12 cellular contexts compared by ENCODE assay signal in the genomic region with DNA sequence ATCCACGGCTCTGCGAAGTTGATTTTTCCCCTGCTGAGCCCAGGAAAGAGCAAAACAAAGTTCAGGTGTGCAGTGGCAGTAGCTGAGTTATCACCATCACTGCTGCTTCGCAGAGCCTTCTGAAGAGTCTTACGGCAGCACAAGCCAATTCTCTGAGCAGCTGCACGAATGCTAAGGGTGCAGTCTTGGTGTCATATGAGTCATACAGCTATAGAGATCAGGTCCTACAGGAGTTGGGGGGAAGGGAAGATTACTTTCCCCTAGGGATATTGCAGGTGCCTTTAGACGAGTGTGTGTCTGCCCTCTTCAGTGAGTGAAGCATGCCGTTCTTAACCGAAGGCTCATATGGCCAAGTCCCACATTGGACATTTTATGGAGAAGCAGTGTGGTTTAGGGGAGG.
DNase-seq lines count a peak whose midpoint lies in the region; ATAC-seq and TF ChIP-seq lines count a peak whose summit lies in the region.
"Had no signal": no experiment of that assay in that cellular context is flagged by ENCODE, and none has a peak within 500 bp of the region (broad histone marks: within the 10 kb centered on the region; RNA-seq: fewer than 3 reads in every experiment).

No MANE protein-coding gene starts in this region.

- no peak overlapping the region for H4K8ac ChIP-seq in neuronal stem cell (ENCODE audit: low read depth, low read length)

- no peaks in the 10 kb centered on the region for H3K9me3 Mint-ChIP-seq in immature natural killer cell

- H3K9me3 ChIP-seq in neuronal stem cell (replicated peaks in 1 of 2; ENCODE audit: control insufficient read depth in 2 of 2, insufficient read depth in 1 of 2, low read depth in 1 of 2, low read length in 2 of 2) (no peaks in the 10 kb centered on the region), GM23248 (ENCODE audit: low read depth) (no peaks in the 10 kb centered on the region)
- H3K9me3 ChIP-seq: SJSA1 had no signal

- H3K27ac Mint-ChIP-seq in immature natural killer cell, result no peak overlapping the region
- H3K27ac Mint-ChIP-seq: HFFc6 had no signal

- no peak overlapping the region for H2BK120ac ChIP-seq in neuronal stem cell (ENCODE audit: low read depth, low read length)

- H3K4me3 ChIP-seq in KMS-11 (IDR thresholded peaks at IDR 0.05; ENCODE audit: insufficient read depth, low read depth, low read length) (no peak overlapping the region), neuronal stem cell (ENCODE audit: low read length in 2 of 2) (no peak overlapping the region), GM23248 (no peak overlapping the region)
- H3K4me3 ChIP-seq: SJSA1 had no signal

- H3K27me3 ChIP-seq in KMS-11 (ENCODE audit: insufficient read depth, low read depth) (no peaks in the 10 kb centered on the region), neuronal stem cell (ENCODE audit: control insufficient read depth in 3 of 3, insufficient read depth in 3 of 3, low read depth in 1 of 3, low read length in 3 of 3) (no peaks in the 10 kb centered on the region), GM23248 (replicated peaks; ENCODE audit: insufficient read depth) (no peaks in the 10 kb centered on the region)
- H3K27me3 ChIP-seq: SJSA1 had no signal

- H2BK12ac ChIP-seq in neuronal stem cell (ENCODE audit: low read length), result no peak overlapping the region

- H3K36me3 Mint-ChIP-seq in immature natural killer cell, result peaks cover 4 to 20% (median 15%) of the 10 kb centered on the region in 3 donors

- H3K79me2 ChIP-seq in KMS-11 (ENCODE audit: insufficient read depth, low read depth), result 0 out of 2 replicates have a peak, but pooled peaks cover 6% of the 10 kb centered on the region
- no peaks in the 10 kb centered on the region for H3K79me2 ChIP-seq in GM23248 (ENCODE audit: insufficient read depth)

- H3K4me1 ChIP-seq in KMS-11 (ENCODE audit: low read depth, poor library complexity, severe bottlenecking), result peaks cover 84% of the 10 kb centered on the region
- H3K4me1 ChIP-seq in neuronal stem cell (ENCODE audit: control insufficient read depth in 2 of 2, insufficient read depth in 1 of 2, low read depth in 1 of 2, low read length in 2 of 2), result peaks cover 5 to 9% of the 10 kb centered on the region in 2 donors
- no peaks in the 10 kb centered on the region for H3K4me1 ChIP-seq in GM23248 (ENCODE audit: insufficient read depth)
- H3K4me1 ChIP-seq: SJSA1 had no signal

- in situ Hi-C loops in GM23248 (cut with MboI), result no loop called here

- H3K36me3 ChIP-seq in KMS-11 (ENCODE audit: insufficient read depth) (no peaks in the 10 kb centered on the region), neuronal stem cell (replicated peaks in 1 of 2; ENCODE audit: control insufficient read depth in 2 of 2, insufficient read depth in 2 of 2, low read length in 2 of 2) (no peaks in the 10 kb centered on the region), GM23248 (ENCODE audit: low read depth) (no peaks in the 10 kb centered on the region)
- H3K36me3 ChIP-seq: SJSA1 had no signal

- no peak overlapping the region for H2AFZ ChIP-seq in KMS-11 (ENCODE audit: low read depth)
- no peak overlapping the region for H2AFZ ChIP-seq in neuronal stem cell (ENCODE audit: low read length)
- H2AFZ ChIP-seq in GM23248, result no peak overlapping the region

- H3F3A ChIP-seq in GM23248 (ENCODE audit: insufficient read depth), result no peaks in the 10 kb centered on the region

- peak; percentile 75 to 76 for ATAC-seq in activated CD4-positive, CD25-positive, alpha-beta regulatory T cell treated with anti-CD3 and anti-CD28 coated beads, Interleukin-2, amount 50 U/mL, for 24 hours
- ATAC-seq in GM21825 (IDR thresholded peaks at IDR 0.05; ENCODE audit: unreplicated experiment), result peak; percentile 41

- H3K27ac ChIP-seq in KMS-11 (peak overlapping the region; percentile 77), neuronal stem cell (replicated peaks; ENCODE audit: low read length) (no peak overlapping the region), GM23248 (no peak overlapping the region)
- H3K27ac ChIP-seq: SJSA1 had no signal

- no peaks in the 10 kb centered on the region for H3K9me2 ChIP-seq in GM23248 (ENCODE audit: insufficient read depth)

- no peak for DNase-seq in activated CD4-positive, CD25-positive, alpha-beta regulatory T cell treated with anti-CD3 and anti-CD28 coated beads, Interleukin-2, amount 50 U/mL, for 72 hours
- no peak for DNase-seq in neuronal stem cell (ENCODE audit: low spot score)
- DNase-seq in immature natural killer cell, result no peak
- no peak for DNase-seq in GM23248
- no peak for DNase-seq in KG1 (lab: John Stamatoyannopoulos, UW)
- DNase-seq: 8988T, aorta, HFFc6 had no signal

- H3K9ac ChIP-seq in KMS-11 (0 out of 2 replicates have a peak overlapping the region, but pooled peaks have one; percentile 10), neuronal stem cell (ENCODE audit: low read depth, low read length, poor library complexity) (peak overlapping the region; percentile 12), GM23248 (no peak overlapping the region)

- H3K27me3 Mint-ChIP-seq in immature natural killer cell (ENCODE audit: low read depth in 3 of 3), result peaks cover 0 to 19% (median 11%) of the 10 kb centered on the region in 3 donors

- H3K4me2 ChIP-seq in KMS-11, result peak overlapping the region; percentile 76
- no peak overlapping the region for H3K4me2 ChIP-seq in neuronal stem cell (ENCODE audit: insufficient read depth, low read length, poor library complexity, severe bottlenecking)
- H3K4me2 ChIP-seq in GM23248 (ENCODE audit: unreplicated experiment), result no peak overlapping the region

- H3K18ac ChIP-seq in neuronal stem cell (ENCODE audit: low read length), result no peak overlapping the region

- H3K4ac ChIP-seq in neuronal stem cell (ENCODE audit: low read length), result no peak overlapping the region

- H2AK5ac ChIP-seq in neuronal stem cell (ENCODE audit: low read depth, low read length), result no peak overlapping the region

- H3K4me1 Mint-ChIP-seq in immature natural killer cell, result peaks cover 0 to 18% of the 10 kb centered on the region in 2 donors

- H3K14ac ChIP-seq in neuronal stem cell (ENCODE audit: low read length), result no peak overlapping the region

- WGBS in neuronal stem cell (ENCODE audit: extremely low coverage in 2 of 2, insufficient read length in 2 of 2, insufficient replicate concordance in 1 of 2), 2 donors, result no CpG with 5 or more reads among the region's 8 CpGs
- WGBS in GM23248 (ENCODE audit: low coverage in 1 of 2, low lambda C conversion rate in 2 of 2, missing lambda C conversion rate in 2 of 2), 2 experiments, result 85 to 91% methylated on average over 8 of the region's 8 CpGs

- no peak overlapping the region for H3K23ac ChIP-seq in neuronal stem cell (ENCODE audit: low read depth, low read length, poor library complexity)

- H3K79me1 ChIP-seq in neuronal stem cell (ENCODE audit: low read depth, low read length), result no peaks in the 10 kb centered on the region

- H2BK5ac ChIP-seq in neuronal stem cell (ENCODE audit: low read length), result no peak overlapping the region

- no peak overlapping the region for H3K4me3 Mint-ChIP-seq in immature natural killer cell
- H3K4me3 Mint-ChIP-seq: HFFc6 had no signal

- H4K91ac ChIP-seq in neuronal stem cell (ENCODE audit: low read depth, low read length, poor library complexity), result no peak overlapping the region

- TF ChIP-seq CTCF in KMS-11 (conservative IDR thresholded peaks at IDR 0.05; ENCODE audit: low read depth, low read length), result no peak

- no peak overlapping the region for H2BK15ac ChIP-seq in neuronal stem cell (ENCODE audit: low read length)

- H4K20me1 ChIP-seq in KMS-11 (ENCODE audit: insufficient read depth), result no peaks in the 10 kb centered on the region
- H4K20me1 ChIP-seq in GM23248 (ENCODE audit: insufficient read depth), result no peaks in the 10 kb centered on the region
